In genomic region chr1:7401814-7402547, GRCh38 we compare ENCODE assay signal across 3 cellular contexts.
A peak's percentile ranks its signal among the peaks of the same experiment; 100 is the strongest.
TF ChIP-seq lines count a peak whose summit lies in the region.

No MANE protein-coding gene starts in this region.

TF ChIP-seq in A549, 52 proteins besides CTCF, POLR2A, EP300 and RAD21 (continued from another document and continues in another):
- TF ChIP-seq HMGXB4 (CRISPR knock-in tag; IDR thresholded peaks at IDR 0.05; ENCODE audit: borderline replicate concordance) (no peak), E2F6 (IDR thresholded peaks at IDR 0.05; ENCODE audit: borderline replicate concordance, low read depth) (no peak), ESRRA (IDR thresholded peaks at IDR 0.05; ENCODE audit: borderline replicate concordance, low read length) (no peak), BCL3 (IDR thresholded peaks at IDR 0.05) (peak; percentile 80; the same call in 1 of the 3 replicates), ATOH8 (CRISPR knock-in tag; IDR thresholded peaks at IDR 0.05; ENCODE audit: low read depth) (0 out of 2 replicates have a peak, but pooled peaks have one; percentile 29), JUNB (IDR thresholded peaks at IDR 0.05) (peak; percentile 99), HEYL (CRISPR knock-in tag; IDR thresholded peaks at IDR 0.05) (no peak), MAFK (IDR thresholded peaks at IDR 0.05; ENCODE audit: partially characterized antibody) (no peak), PHF8 (IDR thresholded peaks at IDR 0.05; ENCODE audit: borderline replicate concordance, low read depth) (no peak), FOSB (CRISPR knock-in tag; IDR thresholded peaks at IDR 0.05) (no peak), SREBF2 (IDR thresholded peaks at IDR 0.05) (no peak), JUN (IDR thresholded peaks at IDR 0.05) (peak; percentile 95 to 97; a peak in 4 of 5 replicates), HOXA7 (CRISPR knock-in tag; IDR thresholded peaks at IDR 0.05) (0 out of 2 replicates have a peak, but pooled peaks have one; percentile 42), SMC3 (IDR thresholded peaks at IDR 0.05) (peak; percentile 55), NPAS2 (CRISPR knock-in tag; IDR thresholded peaks at IDR 0.05; ENCODE audit: borderline replicate concordance) (no peak), RFX5 (IDR thresholded peaks at IDR 0.05) (no peak)

TF ChIP-seq in HEK293, 187 proteins besides CTCF, POLR2A, EP300 and RAD21 (continued from another document and continues in another):
- TF ChIP-seq ZNF221 (tag by site-specific recombination; IDR thresholded peaks at IDR 0.05; ENCODE audit: borderline replicate concordance) (no peak), KLF10 (tag by site-specific recombination; IDR thresholded peaks at IDR 0.05) (peak; percentile 76), ZNF513 (tag by site-specific recombination; IDR thresholded peaks at IDR 0.05) (no peak), ZNF24 (tag by site-specific recombination; IDR thresholded peaks at IDR 0.05) (peak; percentile 82), TSHZ1 (tag by site-specific recombination; IDR thresholded peaks at IDR 0.05; ENCODE audit: borderline replicate concordance) (peak; percentile 91), REPIN1 (tag by site-specific recombination; IDR thresholded peaks at IDR 0.05; ENCODE audit: low read depth) (no peak), TRIM28 (IDR thresholded peaks at IDR 0.05; ENCODE audit: borderline replicate concordance, low read length) (peak; percentile 76; the same call in 1 of the 2 replicates), ZNF610 (tag by site-specific recombination; IDR thresholded peaks at IDR 0.05; ENCODE audit: borderline replicate concordance) (no peak), GLIS1 (tag by site-specific recombination; IDR thresholded peaks at IDR 0.05) (peak; percentile 81), ZNF791 (tag by site-specific recombination; IDR thresholded peaks at IDR 0.05) (no peak), ZBTB6 (tag by site-specific recombination; IDR thresholded peaks at IDR 0.05) (peak; percentile 90), ZNF280D (tag by site-specific recombination; IDR thresholded peaks at IDR 0.05) (no peak), ZNF660 (tag by site-specific recombination; IDR thresholded peaks at IDR 0.05) (peak; percentile 97), SALL2 (tag by site-specific recombination; IDR thresholded peaks at IDR 0.05; ENCODE audit: borderline replicate concordance) (no peak)

TF ChIP-seq in K562, 482 proteins besides CTCF, POLR2A, EP300 and RAD21 (continued from another document):
- TF ChIP-seq POLR3A (IDR thresholded peaks at IDR 0.05; ENCODE audit: borderline replicate concordance, extremely low read depth, insufficient read depth, insufficient read length): no peak
- no peak for TF ChIP-seq HMBOX1 (IDR thresholded peaks at IDR 0.05)
- TF ChIP-seq ARID3B (CRISPR knock-in tag; IDR thresholded peaks at IDR 0.05; ENCODE audit: borderline replicate concordance): no peak
- peak; percentile 86 for TF ChIP-seq FOSL1 (tag; conservative IDR thresholded peaks at IDR 0.05)
- TF ChIP-seq ZNF311 (CRISPR knock-in tag; IDR thresholded peaks at IDR 0.05): no peak
- TF ChIP-seq ATF6 (CRISPR knock-in tag; IDR thresholded peaks at IDR 0.05): no peak
- TF ChIP-seq PKNOX1 (IDR thresholded peaks at IDR 0.05): no peak
- peak; percentile 34 for TF ChIP-seq RFX1 (IDR thresholded peaks at IDR 0.05)
- 0 out of 2 replicates have a peak, but pooled peaks have one; percentile 22 for TF ChIP-seq CREM (IDR thresholded peaks at IDR 0.05; ENCODE audit: low read depth)
- TF ChIP-seq ETV6 (IDR thresholded peaks at IDR 0.05; ENCODE audit: borderline replicate concordance in 1 of 2, low read depth in 2 of 2, low read length in 1 of 2): no peak
- TF ChIP-seq ETV6 (CRISPR knock-in tag; IDR thresholded peaks at IDR 0.05; ENCODE audit: borderline replicate concordance): no peak
- no peak for TF ChIP-seq ERF (CRISPR knock-in tag; IDR thresholded peaks at IDR 0.05)
- no peak for TF ChIP-seq GTF2B (IDR thresholded peaks at IDR 0.05; ENCODE audit: extremely low read depth, insufficient read length)
- TF ChIP-seq BDP1 (IDR thresholded peaks at IDR 0.05; ENCODE audit: insufficient read depth, insufficient read length): no peak
- no peak for TF ChIP-seq HIVEP1 (CRISPR knock-in tag; IDR thresholded peaks at IDR 0.05)
- TF ChIP-seq CC2D1A (IDR thresholded peaks at IDR 0.05): no peak
- no peak for TF ChIP-seq PRMT5 (CRISPR knock-in tag; IDR thresholded peaks at IDR 0.05)
- no peak for TF ChIP-seq CBX1 (IDR thresholded peaks at IDR 0.05; ENCODE audit: low read depth)
- TF ChIP-seq CHD7 (IDR thresholded peaks at IDR 0.05; ENCODE audit: low read depth, low read length): no peak
TF ChIP-seq in K562: peak in this region for 6.
